ENCODE assay signal across 14 cellular contexts in genomic region chr14:31947076-31947475, GRCh38.
DNase-seq lines count a peak whose midpoint lies in the region; ATAC-seq, FAIRE-seq and TF ChIP-seq lines count a peak whose summit lies in the region.
"Had no signal": no experiment of that assay in that cellular context is flagged by ENCODE, and none has a peak within 500 bp of the region (broad histone marks: within the 10 kb centered on the region; RNA-seq: fewer than 3 reads in every experiment).

No MANE protein-coding gene starts in this region.

- H3K27ac Mint-ChIP-seq in CD4-positive, CD25-positive, alpha-beta regulatory T cell = peak overlapping the region; percentile 20 to 95 (median 69)
- H3K27ac Mint-ChIP-seq in naive thymus-derived CD4-positive, alpha-beta T cell = peak overlapping the region in 6 of 9 donors; percentile 57 to 94 (median 84)

- CTCF ChIA-PET in naive thymus-derived CD4-positive, alpha-beta T cell (lab: Charles Lee) = no interaction called here

- H3K4me3 Mint-ChIP-seq in CD4-positive, CD25-positive, alpha-beta regulatory T cell = peak overlapping the region in 1 of 4 donors; percentile 1
- H3K4me3 Mint-ChIP-seq in naive thymus-derived CD4-positive, alpha-beta T cell = no peak overlapping the region

- H3K4me1 Mint-ChIP-seq in CD4-positive, CD25-positive, alpha-beta regulatory T cell = peaks cover 10 to 56% (median 44%) of the 10 kb centered on the region in 4 donors
- H3K4me1 Mint-ChIP-seq in naive thymus-derived CD4-positive, alpha-beta T cell = peaks cover 21 to 69% (median 33%) of the 10 kb centered on the region in 7 donors

- H3K27me3 Mint-ChIP-seq in CD4-positive, CD25-positive, alpha-beta regulatory T cell = no peaks in the 10 kb centered on the region
- peaks cover 0 to 7% (median 0%) of the 10 kb centered on the region in 5 donors for H3K27me3 Mint-ChIP-seq in naive thymus-derived CD4-positive, alpha-beta T cell

- POLR2A ChIA-PET in naive thymus-derived CD4-positive, alpha-beta T cell (lab: Charles Lee) = interaction anchor here (5.2 kb wide), 1 partner anchor 130 kb away, joined by 22 read pairs; the partner anchor contains the start of gene ARHGAP5

- ATAC-seq in CD4-positive, CD25-positive, alpha-beta regulatory T cell (ENCODE audit: low read depth in 2 of 2) = no peak
- no peak for ATAC-seq in naive thymus-derived CD4-positive, alpha-beta T cell
- ATAC-seq: Right ventricle myocardium inferior had no signal

- no peaks in the 10 kb centered on the region for H3K27me3 ChIP-seq in CD4-positive, CD25-positive, alpha-beta regulatory T cell (ENCODE audit: control insufficient read depth, insufficient read depth, low read length)
- no peaks in the 10 kb centered on the region for H3K27me3 ChIP-seq in bronchial epithelial cell (ENCODE audit: control insufficient read depth, insufficient read depth, low read length)
- no peaks in the 10 kb centered on the region for H3K27me3 ChIP-seq in naive thymus-derived CD4-positive, alpha-beta T cell (ENCODE audit: control insufficient read depth in 2 of 2, insufficient read depth in 2 of 2, low read length in 2 of 2)

- H3K36me3 ChIP-seq in CD4-positive, CD25-positive, alpha-beta regulatory T cell (ENCODE audit: control insufficient read depth, insufficient read depth, low read length) = no peaks in the 10 kb centered on the region
- no peaks in the 10 kb centered on the region for H3K36me3 ChIP-seq in bronchial epithelial cell (ENCODE audit: control insufficient read depth, insufficient read depth, low read length)
- H3K36me3 ChIP-seq in naive thymus-derived CD4-positive, alpha-beta T cell (ENCODE audit: control insufficient read depth in 2 of 3, insufficient read depth in 3 of 3, low read length in 3 of 3) = no peaks in the 10 kb centered on the region
- H3K36me3 ChIP-seq: HAP-1 had no signal

- H3K36me3 Mint-ChIP-seq in CD4-positive, CD25-positive, alpha-beta regulatory T cell = no peaks in the 10 kb centered on the region
- H3K36me3 Mint-ChIP-seq in naive thymus-derived CD4-positive, alpha-beta T cell = no peaks in the 10 kb centered on the region
- H3K36me3 Mint-ChIP-seq: IgD-negative memory B cell had no signal

- H3K9me3 ChIP-seq in CD4-positive, CD25-positive, alpha-beta regulatory T cell (ENCODE audit: control insufficient read depth in 2 of 2, low read length in 2 of 2) = no peaks in the 10 kb centered on the region
- no peaks in the 10 kb centered on the region for H3K9me3 ChIP-seq in naive thymus-derived CD4-positive, alpha-beta T cell (ENCODE audit: control insufficient read depth in 2 of 3, low read length in 3 of 3)
- H3K9me3 ChIP-seq: HAP-1 had no signal

- peaks cover 39% of the 10 kb centered on the region for H3K4me1 ChIP-seq in CD4-positive, CD25-positive, alpha-beta regulatory T cell (ENCODE audit: control insufficient read depth, insufficient read depth, low read length, poor library complexity, severe bottlenecking)
- H3K4me1 ChIP-seq in naive thymus-derived CD4-positive, alpha-beta T cell (ENCODE audit: control insufficient read depth in 2 of 2, insufficient read depth in 2 of 2, low read length in 2 of 2) = peaks cover 10 to 28% of the 10 kb centered on the region in 2 donors

- intact Hi-C loops in naive thymus-derived CD4-positive, alpha-beta T cell (cut with micrococcal nuclease) = loop anchor here in 1 of 2 donors (5.0 to 10.0 kb wide), 2 partner anchors 490 to 742 kb away; partner anchors contain the start of genes DTD2 and HECTD1

- peak overlapping the region; percentile 38 for H3K27ac ChIP-seq in CD4-positive, CD25-positive, alpha-beta regulatory T cell (ENCODE audit: insufficient read depth, low read length, poor library complexity, severe bottlenecking)
- peak overlapping the region; percentile 27 for H3K27ac ChIP-seq in naive thymus-derived CD4-positive, alpha-beta T cell (ENCODE audit: low read depth, low read length)

- H3K4me3 ChIP-seq in CD4-positive, CD25-positive, alpha-beta regulatory T cell (ENCODE audit: low read depth, low read length) = no peak overlapping the region
- H3K4me3 ChIP-seq in bronchial epithelial cell (ENCODE audit: low read depth, low read length) = no peak overlapping the region
- no peak overlapping the region for H3K4me3 ChIP-seq in naive thymus-derived CD4-positive, alpha-beta T cell (ENCODE audit: low read length)
- H3K4me3 ChIP-seq: HAP-1 had no signal

- DNase-seq in CD4-positive, CD25-positive, alpha-beta regulatory T cell = no peak
- DNase-seq in HPDE6-E6E7 (ENCODE audit: extremely low spot score) (peak; percentile 56), bronchial epithelial cell (ENCODE audit: low read depth) (peak; percentile 90), NCI-H1092 treated with DMSO at 0.1 percent for 48 hours (lab: John Stamatoyannopoulos, UW) (no peak), NOMO-1 treated with DMSO at 0.1 percent for 48 hours (lab: John Stamatoyannopoulos, UW; ENCODE audit: unreplicated experiment) (no peak), NCI-H69 (lab: John Stamatoyannopoulos, UW) (no peak)
- DNase-seq in naive thymus-derived CD4-positive, alpha-beta T cell = no peak
- DNase-seq: MV-4-11, NCI-H1417 treated with DMSO at 0.1 percent for 48 hours, NCI-H1930, NCI-H526 treated with DMSO at 0.1 percent for 48 hours had no signal

- FAIRE-seq in bronchial epithelial cell (lab: Jason Lieb, UNC) = no peak

- no peaks in the 10 kb centered on the region for H3K9me3 Mint-ChIP-seq in CD4-positive, CD25-positive, alpha-beta regulatory T cell
- no peaks in the 10 kb centered on the region for H3K9me3 Mint-ChIP-seq in naive thymus-derived CD4-positive, alpha-beta T cell
- H3K9me3 Mint-ChIP-seq: IgD-negative memory B cell had no signal

- TF ChIP-seq CTCF in bronchial epithelial cell (IDR thresholded peaks at IDR 0.05; ENCODE audit: insufficient read depth, low read length, severe bottlenecking) = no peak

Comparison
In these comparisons a context has a peak if more than half of its experiments do, and no peak if none do; other contexts are left out.
1. DNase-seq: peak in HPDE6-E6E7 (single experiment) and bronchial epithelial cell (single experiment); none in CD4-positive, CD25-positive, alpha-beta regulatory T cell (0 of 3), naive thymus-derived CD4-positive, alpha-beta T cell (0 of 9), NCI-H1092 treated with DMSO at 0.1 percent for 48 hours (single experiment), NOMO-1 treated with DMSO at 0.1 percent for 48 hours (single experiment) and NCI-H69 (single experiment).